Comparison of ENCODE assay signal across 1 cellular context in the genomic region with DNA sequence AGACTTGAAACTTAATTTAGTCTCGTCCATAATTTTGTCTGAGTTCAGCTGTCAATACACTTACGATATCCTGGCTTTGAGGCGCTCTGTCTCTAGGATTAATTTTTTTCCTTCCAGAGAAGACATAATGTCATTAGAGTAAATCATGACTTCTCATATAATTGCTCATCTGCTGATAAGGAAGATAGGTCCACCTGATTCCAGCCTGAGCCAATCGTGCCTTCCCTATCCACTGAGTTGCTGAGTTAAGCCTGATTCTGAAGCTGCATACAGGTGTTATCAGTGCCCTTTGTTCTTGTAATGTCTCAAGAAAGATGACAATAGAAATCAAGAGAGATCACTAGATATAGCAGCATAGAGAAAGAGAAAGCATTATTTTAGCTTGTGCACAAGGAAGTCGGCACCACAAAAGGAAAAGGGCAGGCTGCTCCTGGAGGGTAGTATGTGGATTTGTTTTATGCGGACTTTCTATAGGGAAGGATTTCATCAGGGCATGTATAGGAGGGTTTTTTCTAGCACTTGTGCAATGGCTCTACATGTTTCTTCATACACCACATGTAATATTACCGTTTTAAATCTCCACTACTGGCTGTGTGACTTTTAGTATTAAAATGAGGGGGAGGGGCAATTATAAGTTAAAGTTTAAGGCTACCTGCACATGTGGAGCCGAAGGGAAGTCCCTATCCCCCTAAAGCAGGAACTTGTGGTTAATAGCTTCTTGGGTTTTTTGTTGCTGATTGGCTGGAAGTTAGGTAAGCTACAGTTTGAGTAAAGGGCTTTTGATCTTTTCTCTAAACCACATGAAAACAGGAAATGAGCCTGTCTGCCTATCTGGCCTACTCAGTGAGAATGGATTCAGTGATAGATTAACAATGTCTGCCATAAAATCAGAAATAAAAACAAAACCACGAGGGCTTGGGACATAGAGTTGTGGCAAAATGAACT.
TF ChIP-seq lines count a peak whose summit lies in the region.

No MANE protein-coding gene starts in this region.

TF ChIP-seq in H1, 55 proteins besides CTCF, POLR2A, EP300 and RAD21 (continued from another document):
- no peak for TF ChIP-seq CEBPB (IDR thresholded peaks at IDR 0.05; ENCODE audit: low read depth, low read length)
- TF ChIP-seq CBX8 (IDR thresholded peaks at IDR 0.05; ENCODE audit: borderline replicate concordance, low read depth, low read length), result no peak
TF ChIP-seq in H1: peak in this region for 0.
